ENCODE assay signal across 8 cellular contexts in the genomic region with DNA sequence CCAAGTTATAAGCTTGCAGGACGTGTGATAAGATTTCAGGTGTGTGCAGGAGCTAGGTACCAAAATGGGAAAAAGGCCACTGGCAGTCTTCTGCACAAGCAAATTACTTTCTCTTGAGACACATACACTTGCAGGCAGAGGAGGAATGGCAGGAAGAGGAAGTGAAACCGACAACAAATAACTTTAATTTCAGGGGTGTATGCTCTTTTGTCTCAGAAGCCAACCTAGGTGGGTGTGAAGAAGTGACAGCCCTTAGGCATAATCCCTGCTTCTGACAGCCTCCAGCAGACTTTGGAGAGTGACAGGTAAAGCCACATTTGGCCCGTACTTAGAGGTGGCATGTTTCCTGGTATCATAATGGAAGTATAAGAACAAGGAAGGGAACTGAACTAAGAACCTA.
DNase-seq lines count a peak whose midpoint lies in the region; ATAC-seq and TF ChIP-seq lines count a peak whose summit lies in the region.

No MANE protein-coding gene starts in this region.

- 39 to 59% (median 49%) methylated on average over 3 of the region's 3 CpGs for WGBS in adrenal gland, 4 donors

- peaks cover 50% of the 10 kb centered on the region for H3K36me3 Mint-ChIP-seq in activated CD8-positive, alpha-beta memory T cell treated with anti-CD3 and anti-CD28 coated beads, Interleukin-2, amount 10 ng/mL, durations not matched to agents 7 days and 5 days
- peaks cover 6% of the 10 kb centered on the region for H3K36me3 Mint-ChIP-seq in T-helper 17 cell (ENCODE audit: low read depth)

- H3K27ac ChIP-seq in adrenal gland, result no peak overlapping the region

- DNase-seq in activated CD8-positive, alpha-beta memory T cell treated with anti-CD3 and anti-CD28 coated beads, Interleukin-2, amount 10 ng/mL, durations not matched to agents 7 days and 5 days, result peak; percentile 44
- DNase-seq in activated CD8-positive, alpha-beta memory T cell treated with anti-CD3 and anti-CD28 coated beads, Interleukin-2, amount 50 U/mL, for 4 hours, result no peak
- no peak for DNase-seq in T-helper 17 cell
- DNase-seq in stimulated activated naive CD8-positive, alpha-beta T cell treated with anti-CD3 and anti-CD28 coated beads, Interleukin-15, amount 100 ng/mL, for 72 hours, result no peak
- DNase-seq in NCI-H446 (lab: John Stamatoyannopoulos, UW), result no peak
- DNase-seq in adrenal gland, result no peak
- no peak for DNase-seq in midbrain (lab: John Stamatoyannopoulos, UW)

- no peaks in the 10 kb centered on the region for H3K36me3 ChIP-seq in adrenal gland (replicated peaks in 1 of 2)

- ATAC-seq in activated CD8-positive, alpha-beta memory T cell treated with anti-CD3 and anti-CD28 coated beads, Interleukin-2, amount 10 ng/mL, durations not matched to agents 7 days and 5 days, result peak; percentile 79
- peak; percentile 96 for ATAC-seq in HG03045 (IDR thresholded peaks at IDR 0.05; ENCODE audit: unreplicated experiment)
- ATAC-seq in T-helper 17 cell, result peak; percentile 68
- ATAC-seq in stimulated activated naive CD8-positive, alpha-beta T cell treated with anti-CD3 and anti-CD28 coated beads, Interleukin-15, amount 100 ng/mL, for 72 hours, result peak; percentile 80

- no peaks in the 10 kb centered on the region for H3K9me3 Mint-ChIP-seq in activated CD8-positive, alpha-beta memory T cell treated with anti-CD3 and anti-CD28 coated beads, Interleukin-2, amount 10 ng/mL, durations not matched to agents 7 days and 5 days (ENCODE audit: low read depth)
- H3K9me3 Mint-ChIP-seq in stimulated activated naive CD8-positive, alpha-beta T cell treated with anti-CD3 and anti-CD28 coated beads, Interleukin-15, amount 100 ng/mL, for 72 hours, result peaks cover 0 to 4% of the 10 kb centered on the region in 2 donors

- H3K4me1 ChIP-seq in adrenal gland (replicated peaks in 1 of 2), result peaks cover 0 to 11% of the 10 kb centered on the region in 2 donors

- peak overlapping the region; percentile 85 for H3K27ac Mint-ChIP-seq in activated CD8-positive, alpha-beta memory T cell treated with anti-CD3 and anti-CD28 coated beads, Interleukin-2, amount 10 ng/mL, durations not matched to agents 7 days and 5 days
- peak overlapping the region; percentile 94 for H3K27ac Mint-ChIP-seq in T-helper 17 cell
- peak overlapping the region; percentile 34 to 86 for H3K27ac Mint-ChIP-seq in stimulated activated naive CD8-positive, alpha-beta T cell treated with anti-CD3 and anti-CD28 coated beads, Interleukin-15, amount 100 ng/mL, for 72 hours

- peak overlapping the region; percentile 61 for H3K4me3 Mint-ChIP-seq in activated CD8-positive, alpha-beta memory T cell treated with anti-CD3 and anti-CD28 coated beads, Interleukin-2, amount 10 ng/mL, durations not matched to agents 7 days and 5 days
- peak overlapping the region; percentile 79 for H3K4me3 Mint-ChIP-seq in T-helper 17 cell
- H3K4me3 Mint-ChIP-seq in stimulated activated naive CD8-positive, alpha-beta T cell treated with anti-CD3 and anti-CD28 coated beads, Interleukin-15, amount 100 ng/mL, for 72 hours, result peak overlapping the region; percentile 29 to 65

- H3K4me3 ChIP-seq in adrenal gland, result no peak overlapping the region

- H3K27me3 Mint-ChIP-seq in activated CD8-positive, alpha-beta memory T cell treated with anti-CD3 and anti-CD28 coated beads, Interleukin-2, amount 10 ng/mL, durations not matched to agents 7 days and 5 days, result no peaks in the 10 kb centered on the region
- H3K27me3 Mint-ChIP-seq in T-helper 17 cell, result no peaks in the 10 kb centered on the region
- H3K27me3 Mint-ChIP-seq in stimulated activated naive CD8-positive, alpha-beta T cell treated with anti-CD3 and anti-CD28 coated beads, Interleukin-15, amount 100 ng/mL, for 72 hours, result no peaks in the 10 kb centered on the region

- peaks cover 73% of the 10 kb centered on the region for H3K4me1 Mint-ChIP-seq in activated CD8-positive, alpha-beta memory T cell treated with anti-CD3 and anti-CD28 coated beads, Interleukin-2, amount 10 ng/mL, durations not matched to agents 7 days and 5 days
- H3K4me1 Mint-ChIP-seq in T-helper 17 cell, result peaks cover 55% of the 10 kb centered on the region
- H3K4me1 Mint-ChIP-seq in stimulated activated naive CD8-positive, alpha-beta T cell treated with anti-CD3 and anti-CD28 coated beads, Interleukin-15, amount 100 ng/mL, for 72 hours, result peaks cover 88% of the 10 kb centered on the region

- no peaks in the 10 kb centered on the region for H3K27me3 ChIP-seq in adrenal gland

- intact Hi-C loops in adrenal gland (cut with DNase I), result no loop called here

- CTCF ChIA-PET in activated CD8-positive, alpha-beta memory T cell treated with anti-CD3 and anti-CD28 coated beads, Interleukin-2, amount 10 ng/mL, durations not matched to agents 7 days and 5 days (lab: Charles Lee), result interaction anchor here (0.9 to 1.6 kb wide), 5 partner anchors 13 to 79 kb away, joined by 3 to 4 read pairs (median 3); no protein-coding TSS in a partner anchor

- no peak for TF ChIP-seq CTCF in adrenal gland (IDR thresholded peaks at IDR 0.05)

- TF ChIP-seq POLR2A in adrenal gland (IDR thresholded peaks at IDR 0.05), result no peak

- H3K9me3 ChIP-seq in T-helper 17 cell (ENCODE audit: control insufficient read depth, low read length, poor library complexity, severe bottlenecking) (no peaks in the 10 kb centered on the region), adrenal gland (replicated peaks in 1 of 3) (no peaks in the 10 kb centered on the region)
